ENCODE assay signal across 11 cellular contexts in genomic region chr12:114666746-114667668, GRCh38. TPM values are rescaled to one million over a fixed set of nuclear protein-coding genes. Genes with fewer than 3 reads are reported as not detected.
DNase-seq lines count a peak whose midpoint lies in the region; ATAC-seq and TF ChIP-seq lines count a peak whose summit lies in the region.
"Had no signal": no experiment of that assay in that cellular context is flagged by ENCODE, and none has a peak within 500 bp of the region (broad histone marks: within the 10 kb centered on the region; RNA-seq: fewer than 3 reads in every experiment).

No MANE protein-coding gene starts in this region.

- H3K36me3 ChIP-seq in BLaER1 (no peaks in the 10 kb centered on the region), H7 (replicated peaks; ENCODE audit: control insufficient read depth, insufficient read depth, low read length) (no peaks in the 10 kb centered on the region)

- no peaks in the 10 kb centered on the region for H3K4me1 Mint-ChIP-seq in activated T-helper 1 cell treated with anti-CD3 and anti-CD28 coated beads, Interleukin-12 subunit alpha, Interleukin-12 subunit beta, Interleukin-2, Interleukin-4 antibody, amounts not matched to agents 30 ng/mL and 10 ng/mL and 1 ng/mL, durations not matched to agents 14 hours and 24 hours and 36 hours (ENCODE audit: low read depth)
- peaks cover 76% of the 10 kb centered on the region for H3K4me1 Mint-ChIP-seq in mesothelial cell of epicardium

- H3K4me3 Mint-ChIP-seq in activated T-helper 1 cell treated with anti-CD3 and anti-CD28 coated beads, Interleukin-12 subunit alpha, Interleukin-12 subunit beta, Interleukin-2, Interleukin-4 antibody, amounts not matched to agents 30 ng/mL and 10 ng/mL and 1 ng/mL, durations not matched to agents 14 hours and 24 hours and 36 hours: no peak overlapping the region
- H3K4me3 Mint-ChIP-seq in mesothelial cell of epicardium: peak overlapping the region; percentile 80
- H3K4me3 Mint-ChIP-seq: activated naive CD8-positive, alpha-beta T cell treated with anti-CD3 and anti-CD28 coated beads, Interleukin-2, amount 10 ng/mL, durations not matched to agents 7 days and 5 days; CD8-positive, alpha-beta memory T cell had no signal

- peaks cover 71% of the 10 kb centered on the region for H3K27me3 Mint-ChIP-seq in activated T-helper 1 cell treated with anti-CD3 and anti-CD28 coated beads, Interleukin-12 subunit alpha, Interleukin-12 subunit beta, Interleukin-2, Interleukin-4 antibody, amounts not matched to agents 30 ng/mL and 10 ng/mL and 1 ng/mL, durations not matched to agents 14 hours and 24 hours and 36 hours (ENCODE audit: insufficient read depth)
- H3K27me3 Mint-ChIP-seq in mesothelial cell of epicardium (ENCODE audit: low read depth): no peaks in the 10 kb centered on the region

- ATAC-seq in GM18517 (IDR thresholded peaks at IDR 0.05; ENCODE audit: unreplicated experiment) (no peak), omental fat pad (ENCODE audit: low FRiP score) (no peak)

- DNase-seq in H7 (peak; percentile 75), mesothelial cell of epicardium (ENCODE audit: low spot score in 2 of 2, unreplicated experiment in 2 of 2) (peak in 1 of 2 experiments; percentile 65), omental fat pad (ENCODE audit: low spot score) (no peak), NCI-H2196 treated with DMSO at 0.1 percent for 48 hours (lab: John Stamatoyannopoulos, UW; ENCODE audit: unreplicated experiment) (no peak), NCI-H2107 treated with DMSO at 0.1 percent for 48 hours (lab: John Stamatoyannopoulos, UW; ENCODE audit: unreplicated experiment) (no peak)
- no peak for DNase-seq in activated T-helper 1 cell treated with anti-CD3 and anti-CD28 coated beads, Interleukin-12 subunit alpha, Interleukin-12 subunit beta, Interleukin-2, Interleukin-4 antibody, amounts not matched to agents 30 ng/mL and 10 ng/mL and 1 ng/mL, durations not matched to agents 14 hours and 24 hours and 36 hours (ENCODE audit: low spot score)
- DNase-seq: activated naive CD8-positive, alpha-beta T cell treated with anti-CD3 and anti-CD28 coated beads, Interleukin-2, amount 10 ng/mL, durations not matched to agents 7 days and 5 days; CD8-positive, alpha-beta memory T cell; NCI-H2227 treated with DMSO at 0.1 percent for 48 hours had no signal

- no peak overlapping the region for H3K27ac ChIP-seq in BLaER1

- peaks cover 32% of the 10 kb centered on the region for H3K4me1 ChIP-seq in BLaER1

- H3K4me2 ChIP-seq in BLaER1: peak overlapping the region; percentile 29

- H3K4me3 ChIP-seq in BLaER1: no peak overlapping the region
- H3K4me3 ChIP-seq in H7 (ENCODE audit: insufficient read depth, low read depth, low read length): peak overlapping the region; percentile 2; the same call in 1 of the 2 replicates

- intact Hi-C loops in activated T-helper 1 cell treated with anti-CD3 and anti-CD28 coated beads, Interleukin-12 subunit alpha, Interleukin-12 subunit beta, Interleukin-2, Interleukin-4 antibody, amounts not matched to agents 30 ng/mL and 10 ng/mL and 1 ng/mL, durations not matched to agents 14 hours and 24 hours and 36 hours (cut with micrococcal nuclease): loop anchor here (2.0 to 5.0 kb wide), 4 partner anchors 26 to 1200 kb away; no protein-coding TSS in a partner anchor

- TF ChIP-seq CTCF in mesothelial cell of epicardium (IDR thresholded peaks at IDR 0.05; ENCODE audit: unreplicated experiment): no peak
- no peak for TF ChIP-seq CTCF in omental fat pad (IDR thresholded peaks at IDR 0.05)

- peak overlapping the region; percentile 63 for H3K27ac Mint-ChIP-seq in activated T-helper 1 cell treated with anti-CD3 and anti-CD28 coated beads, Interleukin-12 subunit alpha, Interleukin-12 subunit beta, Interleukin-2, Interleukin-4 antibody, amounts not matched to agents 30 ng/mL and 10 ng/mL and 1 ng/mL, durations not matched to agents 14 hours and 24 hours and 36 hours
- H3K27ac Mint-ChIP-seq in mesothelial cell of epicardium: peak overlapping the region; percentile 100

- H3K27me3 ChIP-seq in BLaER1: peaks cover 94% of the 10 kb centered on the region
- peaks cover 89% of the 10 kb centered on the region for H3K27me3 ChIP-seq in H7 (ENCODE audit: control insufficient read depth, insufficient read depth, low read length)

- H3K9ac ChIP-seq in BLaER1: no peak overlapping the region

- H3K9me3 ChIP-seq in BLaER1: no peaks in the 10 kb centered on the region

- H4K20me1 ChIP-seq in BLaER1: peaks cover 66% of the 10 kb centered on the region

- H3K36me3 Mint-ChIP-seq in activated T-helper 1 cell treated with anti-CD3 and anti-CD28 coated beads, Interleukin-12 subunit alpha, Interleukin-12 subunit beta, Interleukin-2, Interleukin-4 antibody, amounts not matched to agents 30 ng/mL and 10 ng/mL and 1 ng/mL, durations not matched to agents 14 hours and 24 hours and 36 hours (ENCODE audit: low read depth): no peaks in the 10 kb centered on the region
- peaks cover 14% of the 10 kb centered on the region for H3K36me3 Mint-ChIP-seq in mesothelial cell of epicardium
- H3K36me3 Mint-ChIP-seq: activated naive CD8-positive, alpha-beta T cell treated with anti-CD3 and anti-CD28 coated beads, Interleukin-2, amount 10 ng/mL, durations not matched to agents 7 days and 5 days; CD8-positive, alpha-beta memory T cell had no signal

- H3K9me3 Mint-ChIP-seq in activated T-helper 1 cell treated with anti-CD3 and anti-CD28 coated beads, Interleukin-12 subunit alpha, Interleukin-12 subunit beta, Interleukin-2, Interleukin-4 antibody, amounts not matched to agents 30 ng/mL and 10 ng/mL and 1 ng/mL, durations not matched to agents 14 hours and 24 hours and 36 hours: no peaks in the 10 kb centered on the region
- H3K9me3 Mint-ChIP-seq in mesothelial cell of epicardium: no peaks in the 10 kb centered on the region
- H3K9me3 Mint-ChIP-seq: activated naive CD8-positive, alpha-beta T cell treated with anti-CD3 and anti-CD28 coated beads, Interleukin-2, amount 10 ng/mL, durations not matched to agents 7 days and 5 days; CD8-positive, alpha-beta memory T cell had no signal

RNA-seq across cellular contexts. Expression of gene TBX3, which starts 17.0 kb away (rescaled TPM):
- 0.30 and 0.94 TPM in 2 replicates for total RNA-seq in H7 (2014; rRNA removed; shearing (Covaris generic))
- total RNA-seq in activated T-helper 1 cell treated with anti-CD3 and anti-CD28 coated beads, Interleukin-12 subunit alpha, Interleukin-12 subunit beta, Interleukin-2, Interleukin-4 antibody, amounts not matched to agents 30 ng/mL and 10 ng/mL and 1 ng/mL, durations not matched to agents 14 hours and 24 hours and 36 hours: not detected in 2 replicates
- total RNA-seq in mesothelial cell of epicardium (409 to 427 TPM (median 425 TPM) in 3 replicates), omental fat pad (10 to 100 TPM; 14.0 to 44.8 (median 17.6) TPM)
- total RNA-seq: activated naive CD8-positive, alpha-beta T cell treated with anti-CD3 and anti-CD28 coated beads, Interleukin-2, amount 10 ng/mL, durations not matched to agents 7 days and 5 days; CD8-positive, alpha-beta memory T cell had no signal
